16 cellular contexts compared by ENCODE assay signal in genomic region chr5:38613475-38613874, GRCh38. TPM values are rescaled to one million over a fixed set of nuclear protein-coding genes. Genes with fewer than 3 reads are reported as not detected.
DNase-seq lines count a peak whose midpoint lies in the region; ATAC-seq and TF ChIP-seq lines count a peak whose summit lies in the region.
"Had no signal": no experiment of that assay in that cellular context is flagged by ENCODE, and none has a peak within 500 bp of the region (broad histone marks: within the 10 kb centered on the region; RNA-seq: fewer than 3 reads in every experiment).

No MANE protein-coding gene starts in this region.

- RAD21 ChIA-PET in HCT116 (lab: Charles Lee; ENCODE audit: low non-redundant PET in 1 of 2, low total read pairs in 2 of 2, uncharacterized antibody in 2 of 2, unreplicated experiment in 2 of 2): no interaction called here

- no peak for TF ChIP-seq POLR2A in HCT116 (IDR thresholded peaks at IDR 0.05; ENCODE audit: borderline replicate concordance, extremely low read depth, insufficient read depth, insufficient read length)
- TF ChIP-seq POLR2A in uterus (IDR thresholded peaks at IDR 0.05): no peak

- peak; percentile 45 for DNase-seq in NCI-H748 (lab: John Stamatoyannopoulos, UW; ENCODE audit: unreplicated experiment)
- DNase-seq in NCI-H748 treated with DMSO at 0.1 percent for 48 hours (lab: John Stamatoyannopoulos, UW): no peak
- DNase-seq in HCT116 (ENCODE audit: low read depth, low spot score): no peak
- peak; percentile 14 for DNase-seq in lung (ENCODE audit: low spot score)
- no peak for DNase-seq in cerebellar cortex (ENCODE audit: low spot score)
- no peak for DNase-seq in uterus
- DNase-seq in HEK293T (ENCODE audit: extremely low spot score): no peak
- DNase-seq: AML-193; CD4-positive, alpha-beta memory T cell; GDM1; GM23248; HCEC 1CT had no signal

- H3K4me3 ChIP-seq in HCT116 (replicated peaks in 1 of 2; ENCODE audit: low read depth in 1 of 2, low read length in 2 of 2) (no peak overlapping the region), lung (no peak overlapping the region), uterus (no peak overlapping the region)
- H3K4me3 ChIP-seq: A549, GM23248 had no signal

- POLR2A ChIA-PET in HCT116 (lab: Charles Lee) (no interaction called here), HEK293T (lab: Yijun Ruan, JAX) (no interaction called here)

- no peak for TF ChIP-seq RAD21 in HCT116 (IDR thresholded peaks at IDR 0.05; ENCODE audit: low read depth)

- no peaks in the 10 kb centered on the region for H3K36me3 ChIP-seq in HCT116 (ENCODE audit: control insufficient read depth in 1 of 2, insufficient read depth in 2 of 2, low read length in 2 of 2)
- no peaks in the 10 kb centered on the region for H3K36me3 ChIP-seq in lung (ENCODE audit: control insufficient read depth in 2 of 2, insufficient read depth in 2 of 2, low read length in 2 of 2)
- H3K36me3 ChIP-seq in uterus: no peaks in the 10 kb centered on the region

- no peak overlapping the region for H3K4me2 ChIP-seq in HCT116 (ENCODE audit: low read length)
- H3K4me2 ChIP-seq: A549 had no signal

- WGBS in lung, 2 donors: 63% methylated on average over 3 of the region's 3 CpGs

- no peak for ATAC-seq in HCT116
- ATAC-seq in lung (ENCODE audit: insufficient read depth, low FRiP score): no peak
- ATAC-seq: A549 had no signal

- no TSS peak for BruUV-seq in HCT116 (replicated peaks; lab: Mats Ljungman, UMichigan)

- H3K9me3 ChIP-seq in HCT116 (ENCODE audit: control insufficient read depth in 1 of 2, insufficient read depth in 1 of 2, low read depth in 1 of 2, low read length in 2 of 2) (no peaks in the 10 kb centered on the region), lung (ENCODE audit: control insufficient read depth in 2 of 2, insufficient read depth in 1 of 2, low read length in 1 of 2) (no peaks in the 10 kb centered on the region), uterus (no peaks in the 10 kb centered on the region)

- H3K27me3 ChIP-seq in HCT116 (ENCODE audit: insufficient read depth, low read length) (no peaks in the 10 kb centered on the region), lung (ENCODE audit: control insufficient read depth, insufficient read depth) (no peaks in the 10 kb centered on the region), uterus (no peaks in the 10 kb centered on the region)

- no peaks in the 10 kb centered on the region for H3K9me2 ChIP-seq in HCT116 (ENCODE audit: insufficient read depth)

- CTCF ChIA-PET in HCT116 (lab: Charles Lee) (no interaction called here), HEK293T (lab: Yijun Ruan, JAX) (no interaction called here)

- H4K20me1 ChIP-seq in HCT116 (ENCODE audit: insufficient read depth): no peaks in the 10 kb centered on the region

- intact Hi-C loops in HCT116 (cut with micrococcal nuclease): no loop called here
- intact Hi-C loops in uterus (cut with DNase I; ENCODE audit: low total_unique reads): no loop called here

- peak overlapping the region; percentile 63 for H2AFZ ChIP-seq in HCT116 (ENCODE audit: low read depth, low read length, poor library complexity, severe bottlenecking)
- H2AFZ ChIP-seq: GM23248 had no signal

- TF ChIP-seq CTCF in C4-2B (conservative IDR thresholded peaks at IDR 0.05): no peak
- no peak for TF ChIP-seq CTCF in HCT116 (IDR thresholded peaks at IDR 0.05 in 2 of 3, conservative IDR thresholded peaks at IDR 0.05 in 1 of 3; ENCODE audit: borderline replicate concordance in 1 of 3, insufficient read depth in 1 of 3, low read depth in 2 of 3, low read length in 2 of 3)
- TF ChIP-seq CTCF in lung (IDR thresholded peaks at IDR 0.05; ENCODE audit: control extremely low read depth, extremely low read depth): no peak
- TF ChIP-seq CTCF in uterus (IDR thresholded peaks at IDR 0.05): no peak

- H3K79me2 ChIP-seq in HCT116 (ENCODE audit: insufficient read depth, low read length): no peaks in the 10 kb centered on the region

- H3K4me1 ChIP-seq in HCT116 (ENCODE audit: control insufficient read depth in 1 of 2, insufficient read depth in 2 of 2, low read length in 2 of 2): peaks cover 11 to 13% of the 10 kb centered on the region in 2 experiments
- peaks cover 3% of the 10 kb centered on the region in 2 donors for H3K4me1 ChIP-seq in lung (ENCODE audit: control insufficient read depth in 2 of 2, insufficient read depth in 2 of 2, low read length in 2 of 2)
- H3K4me1 ChIP-seq in uterus: no peaks in the 10 kb centered on the region

- H3K27ac ChIP-seq in C4-2B: peak overlapping the region; percentile 88; the same call in 1 of the 2 replicates
- H3K27ac ChIP-seq in HCT116 (ENCODE audit: low read depth, low read length): no peak overlapping the region
- no peak overlapping the region for H3K27ac ChIP-seq in lung (ENCODE audit: low read depth in 1 of 2, low read length in 1 of 2)
- H3K27ac ChIP-seq in uterus: no peak overlapping the region
- H3K27ac ChIP-seq: A549, GM23248 had no signal

- H3K9ac ChIP-seq in HCT116 (ENCODE audit: low read length): no peak overlapping the region
- H3K9ac ChIP-seq: GM23248 had no signal

TF ChIP-seq in HCT116, 20 proteins besides CTCF, POLR2A, EP300 and RAD21:
- no peak for TF ChIP-seq SP1 (IDR thresholded peaks at IDR 0.05; ENCODE audit: low read depth)
- no peak for TF ChIP-seq POLR2AphosphoS5 (IDR thresholded peaks at IDR 0.05; ENCODE audit: low read depth, low read length)
- TF ChIP-seq ZNF274 (IDR thresholded peaks at IDR 0.05; ENCODE audit: low read depth, low read length): no peak

TF ChIP-seq in HEK293T, 16 proteins besides CTCF, POLR2A, EP300 and RAD21:
- TF ChIP-seq L3MBTL2 (conservative IDR thresholded peaks at IDR 0.05) (no peak), FOXM1 (IDR thresholded peaks at IDR 0.05; ENCODE audit: borderline replicate concordance) (no peak), ZNF384 (IDR thresholded peaks at IDR 0.05) (no peak), NFRKB (IDR thresholded peaks at IDR 0.05) (no peak), HDGF (IDR thresholded peaks at IDR 0.05; ENCODE audit: borderline replicate concordance) (no peak), BHLHE40 (IDR thresholded peaks at IDR 0.05; ENCODE audit: borderline replicate concordance) (no peak), SP1 (IDR thresholded peaks at IDR 0.05) (no peak), FOXK2 (IDR thresholded peaks at IDR 0.05) (no peak), ARNT (IDR thresholded peaks at IDR 0.05) (no peak), ELF4 (IDR thresholded peaks at IDR 0.05) (no peak), FOXA1 (IDR thresholded peaks at IDR 0.05) (no peak), TARDBP (IDR thresholded peaks at IDR 0.05) (no peak), LEF1 (IDR thresholded peaks at IDR 0.05; ENCODE audit: borderline replicate concordance) (no peak), PKNOX1 (IDR thresholded peaks at IDR 0.05) (no peak), CTBP1 (IDR thresholded peaks at IDR 0.05; ENCODE audit: borderline replicate concordance) (no peak), SUZ12 (IDR thresholded peaks at IDR 0.05) (no peak)

RNA-seq across cellular contexts. Expression of gene LIFR, which starts 57.0 kb away (rescaled TPM):
- 10.6 TPM for total RNA-seq in HCT116 (2021; ENCODE audit: unreplicated experiment)
- polyA plus RNA-seq in HCT116 (2012): 1.4 and 2.1 TPM in 2 replicates
- 100 to 1,000 TPM in 1 of 2 donors, 10 to 100 TPM in 1; 61.3 to 345 TPM for total RNA-seq in lung
- 10 to 100 TPM; 14.2 TPM for polyA plus RNA-seq in lung
- total RNA-seq in uterus: 100 to 1,000 TPM; 141 to 310 (median 232) TPM
- total RNA-seq: HT-29 had no signal
- polyA plus RNA-seq: CD14-positive monocyte; CD4-positive, alpha-beta memory T cell had no signal

Comparison
In these comparisons a context has a peak if more than half of its experiments do, and no peak if none do; other contexts are left out.
1. DNase-seq: peak in NCI-H748 (single experiment) and lung (single experiment); none in NCI-H748 treated with DMSO at 0.1 percent for 48 hours (single experiment), HCT116 (single experiment), cerebellar cortex (single experiment), uterus (0 of 2) and HEK293T (single experiment).